ENCODE assay signal across 8 cellular contexts in genomic region chr19:54029930-54030490, GRCh38. TPM values are rescaled to one million over a fixed set of nuclear protein-coding genes. Genes with fewer than 3 reads are reported as not detected.
DNase-seq lines count a peak whose midpoint lies in the region; FAIRE-seq and TF ChIP-seq lines count a peak whose summit lies in the region.

No MANE protein-coding gene starts in this region.

- TF ChIP-seq CTCF in mesothelial cell of epicardium (IDR thresholded peaks at IDR 0.05; ENCODE audit: unreplicated experiment), result peak; percentile 33

- DNase-seq in DMS53 (lab: John Stamatoyannopoulos, UW) (peak; percentile 56), DMS53 treated with DMSO at 0.1 percent for 48 hours (lab: John Stamatoyannopoulos, UW; ENCODE audit: unreplicated experiment) (no peak), NCI-H1694 (lab: John Stamatoyannopoulos, UW) (peak; percentile 26), dedifferentiated amniotic fluid mesenchymal stem cell (ENCODE audit: extremely low spot score) (peak; percentile 58), mesothelial cell of epicardium (ENCODE audit: low spot score in 2 of 2, unreplicated experiment in 2 of 2) (peak in 1 of 2 experiments; percentile 53), GM12892 (ENCODE audit: insufficient read length) (no peak)
- DNase-seq in activated CD4-positive, alpha-beta T cell treated with anti-CD3 and anti-CD28 coated beads for 24 hours (ENCODE audit: low read depth in 2 of 2), result peak; percentile 29 to 44
- peak; percentile 21 for DNase-seq in stimulated activated CD8-positive, alpha-beta memory T cell treated with anti-CD3 and anti-CD28 coated beads, Interleukin-7, amount 100 ng/mL, for 24 hours (ENCODE audit: low read depth)

- TF ChIP-seq POLR2A in GM12892 (IDR thresholded peaks at IDR 0.05; ENCODE audit: low read depth, low read length), result no peak

- H3K27ac Mint-ChIP-seq in mesothelial cell of epicardium, result no peak overlapping the region

- H3K9me3 Mint-ChIP-seq in mesothelial cell of epicardium, result no peaks in the 10 kb centered on the region

- peaks cover 24% of the 10 kb centered on the region for H3K27me3 Mint-ChIP-seq in mesothelial cell of epicardium (ENCODE audit: low read depth)

- no peaks in the 10 kb centered on the region for H3K36me3 Mint-ChIP-seq in mesothelial cell of epicardium

- H3K4me3 Mint-ChIP-seq in mesothelial cell of epicardium, result no peak overlapping the region

- no peaks in the 10 kb centered on the region for H3K4me1 Mint-ChIP-seq in mesothelial cell of epicardium

- no peak for FAIRE-seq in GM12892 (lab: Jason Lieb, UNC)

RNA-seq across cellular contexts. Expression of gene VSTM1, which starts 33.7 kb away (rescaled TPM):
- total RNA-seq in mesothelial cell of epicardium, result not detected in 3 replicates
- not detected for polyA plus RNA-seq in GM12892 (2012; ENCODE audit: missing spikeins)

RNA-seq across cellular contexts. Expression of gene CACNG6, which starts 38.6 kb away (rescaled TPM):
- total RNA-seq in mesothelial cell of epicardium, result 4.3 to 5.7 TPM (median 5.3 TPM) in 3 replicates
- polyA plus RNA-seq in GM12892 (2012; ENCODE audit: missing spikeins), result not detected

RNA-seq across cellular contexts. Expression of gene TARM1, which starts 51.2 kb away (rescaled TPM):
- total RNA-seq in mesothelial cell of epicardium, result not detected in 3 replicates
- polyA plus RNA-seq in GM12892 (2012; ENCODE audit: missing spikeins), result not detected

Comparison
In these comparisons a context has a peak if more than half of its experiments do, and no peak if none do; other contexts are left out.
1. DNase-seq: peak in DMS53 (single experiment), NCI-H1694 (single experiment), activated CD4-positive, alpha-beta T cell treated with anti-CD3 and anti-CD28 coated beads for 24 hours (2 of 2), dedifferentiated amniotic fluid mesenchymal stem cell (single experiment) and stimulated activated CD8-positive, alpha-beta memory T cell treated with anti-CD3 and anti-CD28 coated beads, Interleukin-7, amount 100 ng/mL, for 24 hours (single experiment); none in DMS53 treated with DMSO at 0.1 percent for 48 hours (single experiment) and GM12892 (single experiment).